ENCODE assay signal across 1 cellular context in genomic region chr5:140555747-140556312, GRCh38.
TF ChIP-seq lines count a peak whose summit lies in the region.

No MANE protein-coding gene starts in this region.

TF ChIP-seq in IMR-90, 13 proteins besides CTCF, POLR2A, EP300 and RAD21:
- TF ChIP-seq RFX5 (IDR thresholded peaks at IDR 0.05; ENCODE audit: low read depth, low read length): no peak
- no peak for TF ChIP-seq NFE2L2 (IDR thresholded peaks at IDR 0.05; ENCODE audit: low read depth, low read length)
- no peak for TF ChIP-seq MAFK (IDR thresholded peaks at IDR 0.05; ENCODE audit: low read depth, low read length)
- TF ChIP-seq CHD1 (IDR thresholded peaks at IDR 0.05; ENCODE audit: low read depth, low read length): no peak
- no peak for TF ChIP-seq MXI1 (IDR thresholded peaks at IDR 0.05; ENCODE audit: borderline replicate concordance, low read depth, low read length)
- TF ChIP-seq RCOR1 (IDR thresholded peaks at IDR 0.05; ENCODE audit: insufficient replicate concordance, low read length): no peak
- TF ChIP-seq SMC3 (IDR thresholded peaks at IDR 0.05; ENCODE audit: low read depth, low read length): no peak
- TF ChIP-seq MAZ (IDR thresholded peaks at IDR 0.05; ENCODE audit: borderline replicate concordance, low read depth, low read length): no peak
- no peak for TF ChIP-seq FOS (IDR thresholded peaks at IDR 0.05; ENCODE audit: low read depth, low read length)
- TF ChIP-seq, protein P1, sequence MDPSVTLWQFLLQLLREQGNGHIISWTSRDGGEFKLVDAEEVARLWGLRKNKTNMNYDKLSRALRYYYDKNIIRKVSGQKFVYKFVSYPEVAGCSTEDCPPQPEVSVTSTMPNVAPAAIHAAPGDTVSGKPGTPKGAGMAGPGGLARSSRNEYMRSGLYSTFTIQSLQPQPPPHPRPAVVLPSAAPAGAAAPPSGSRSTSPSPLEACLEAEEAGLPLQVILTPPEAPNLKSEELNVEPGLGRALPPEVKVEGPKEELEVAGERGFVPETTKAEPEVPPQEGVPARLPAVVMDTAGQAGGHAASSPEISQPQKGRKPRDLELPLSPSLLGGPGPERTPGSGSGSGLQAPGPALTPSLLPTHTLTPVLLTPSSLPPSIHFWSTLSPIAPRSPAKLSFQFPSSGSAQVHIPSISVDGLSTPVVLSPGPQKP (IDR thresholded peaks at IDR 0.05; ENCODE audit: borderline replicate concordance, low read depth, low read length): no peak
- TF ChIP-seq, protein P2, sequence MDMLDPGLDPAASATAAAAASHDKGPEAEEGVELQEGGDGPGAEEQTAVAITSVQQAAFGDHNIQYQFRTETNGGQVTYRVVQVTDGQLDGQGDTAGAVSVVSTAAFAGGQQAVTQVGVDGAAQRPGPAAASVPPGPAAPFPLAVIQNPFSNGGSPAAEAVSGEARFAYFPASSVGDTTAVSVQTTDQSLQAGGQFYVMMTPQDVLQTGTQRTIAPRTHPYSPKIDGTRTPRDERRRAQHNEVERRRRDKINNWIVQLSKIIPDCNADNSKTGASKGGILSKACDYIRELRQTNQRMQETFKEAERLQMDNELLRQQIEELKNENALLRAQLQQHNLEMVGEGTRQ (IDR thresholded peaks at IDR 0.05; ENCODE audit: low read depth, low read length): no peak
- no peak for TF ChIP-seq CEBPB (IDR thresholded peaks at IDR 0.05; ENCODE audit: low read depth, low read length)
- no peak for TF ChIP-seq BHLHE40 (IDR thresholded peaks at IDR 0.05; ENCODE audit: low read depth, low read length)
